In genomic region chrX:23127586-23127985, GRCh38 we compare ENCODE assay signal across 12 cellular contexts.
"Had no signal": no experiment of that assay in that cellular context is flagged by ENCODE, and none has a peak within 500 bp of the region (broad histone marks: within the 10 kb centered on the region; RNA-seq: fewer than 3 reads in every experiment).

No MANE protein-coding gene starts in this region.

- H3K27me3 ChIP-seq: gastrocnemius medialis, upper lobe of right lung had no signal

- H3K4me1 ChIP-seq: gastrocnemius medialis, left ventricle myocardium inferior, upper lobe of right lung had no signal

- H3K27ac ChIP-seq: coronary artery, gastrocnemius medialis, left ventricle myocardium inferior, upper lobe of right lung had no signal

- H3K4me3 ChIP-seq: coronary artery, gastrocnemius medialis, left ventricle myocardium inferior, upper lobe of right lung had no signal

- H3K36me3 ChIP-seq: gastrocnemius medialis, left ventricle myocardium inferior, upper lobe of right lung had no signal

- DNase-seq: activated CD4-positive, alpha-beta T cell treated with anti-CD3 and anti-CD28 coated beads, Interleukin-2, amount 50 U/mL, for 4 hours; activated gamma-delta T cell treated with Interleukin-2 at 50 U/mL for 16 hours; activated naive CD8-positive, alpha-beta T cell treated with anti-CD3 and anti-CD28 coated beads for 36 hours; amniotic stem cell; gastrocnemius medialis; head of caudate nucleus; left ventricle myocardium inferior; mammary epithelial cell; occipital lobe; stimulated activated naive CD4-positive, alpha-beta T cell; upper lobe of right lung had no signal

- H3K9me3 ChIP-seq: gastrocnemius medialis, left ventricle myocardium inferior, upper lobe of right lung had no signal
